ENCODE assay signal across 9 cellular contexts in the genomic region with DNA sequence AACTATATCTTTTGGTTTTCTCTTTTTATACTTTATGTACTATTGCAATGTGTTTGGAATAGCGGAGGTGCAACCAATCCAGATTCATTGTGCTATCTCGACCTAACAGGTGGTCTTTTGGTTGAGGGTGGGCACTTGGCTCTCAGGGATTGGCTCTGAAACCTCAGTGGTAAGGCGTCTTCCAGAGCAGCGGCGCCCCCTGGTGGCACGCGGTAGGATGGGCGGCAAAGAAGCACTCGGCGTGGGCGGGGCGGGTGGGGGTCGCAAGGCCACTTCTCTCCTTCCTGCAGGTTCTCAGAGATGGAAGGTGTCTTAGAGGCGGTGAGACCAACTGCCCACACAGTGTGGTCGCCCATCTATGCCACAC. TPM values are rescaled to one million over a fixed set of nuclear protein-coding genes. Genes with fewer than 3 reads are reported as not detected.
DNase-seq lines count a peak whose midpoint lies in the region; ATAC-seq and TF ChIP-seq lines count a peak whose summit lies in the region.
"Had no signal": no experiment of that assay in that cellular context is flagged by ENCODE, and none has a peak within 500 bp of the region (broad histone marks: within the 10 kb centered on the region; RNA-seq: fewer than 3 reads in every experiment).

No MANE protein-coding gene starts in this region.

- H3K27me3 ChIP-seq in Caco-2 (replicated peaks; ENCODE audit: control insufficient read depth, insufficient read depth, low read length) = no peaks in the 10 kb centered on the region
- no peaks in the 10 kb centered on the region for H3K27me3 ChIP-seq in KMS-11 (ENCODE audit: insufficient read depth, low read depth)
- H3K27me3 ChIP-seq in right atrium auricular region = no peaks in the 10 kb centered on the region

- DNase-seq in Caco-2 (peak; percentile 75 to 85), SW480 (ENCODE audit: low spot score) (peak; percentile 29), right atrium auricular region (ENCODE audit: low spot score) (no peak), retina (peak; percentile 72), mesenteric fat pad (ENCODE audit: low spot score) (no peak)
- DNase-seq in activated naive CD8-positive, alpha-beta T cell treated with anti-CD3 and anti-CD28 coated beads, Interleukin-2, amount 10 ng/mL, durations not matched to agents 7 days and 5 days = peak; percentile 86

- no peaks in the 10 kb centered on the region for H4K20me1 ChIP-seq in KMS-11 (ENCODE audit: insufficient read depth)

- peaks cover 34% of the 10 kb centered on the region for H3K4me1 Mint-ChIP-seq in Caco-2 (ENCODE audit: low read depth, unreplicated experiment)
- H3K4me1 Mint-ChIP-seq in activated naive CD8-positive, alpha-beta T cell treated with anti-CD3 and anti-CD28 coated beads, Interleukin-2, amount 10 ng/mL, durations not matched to agents 7 days and 5 days = peaks cover 28% of the 10 kb centered on the region

- H3K4me3 ChIP-seq in Caco-2 (ENCODE audit: low read depth, low read length) (peak overlapping the region; percentile 28), KMS-11 (IDR thresholded peaks at IDR 0.05; ENCODE audit: insufficient read depth, low read depth, low read length) (no peak overlapping the region), right atrium auricular region (peak overlapping the region; percentile 22 to 58)

- peak overlapping the region; percentile 84 for H2AFZ ChIP-seq in KMS-11 (ENCODE audit: low read depth)

- peak overlapping the region; percentile 75 for H3K4me3 Mint-ChIP-seq in Caco-2 (ENCODE audit: unreplicated experiment)
- peak overlapping the region; percentile 84 for H3K4me3 Mint-ChIP-seq in activated naive CD8-positive, alpha-beta T cell treated with anti-CD3 and anti-CD28 coated beads, Interleukin-2, amount 10 ng/mL, durations not matched to agents 7 days and 5 days

- H3K79me2 ChIP-seq in KMS-11 (ENCODE audit: insufficient read depth, low read depth) = no peaks in the 10 kb centered on the region

- peak; percentile 62 for ATAC-seq in GM21447 (IDR thresholded peaks at IDR 0.05; ENCODE audit: unreplicated experiment)
- peak; percentile 57 for ATAC-seq in activated naive CD8-positive, alpha-beta T cell treated with anti-CD3 and anti-CD28 coated beads, Interleukin-2, amount 10 ng/mL, durations not matched to agents 7 days and 5 days (ENCODE audit: low read depth)

- TF ChIP-seq CTCF in Caco-2 (IDR thresholded peaks at IDR 0.05; ENCODE audit: insufficient read depth in 1 of 2, low read depth in 1 of 2, low read length in 1 of 2, severe bottlenecking in 1 of 2, unreplicated experiment in 1 of 2) (peak; percentile 99), KMS-11 (conservative IDR thresholded peaks at IDR 0.05; ENCODE audit: low read depth, low read length) (0 out of 2 replicates have a peak, but pooled peaks have one; percentile 8), right atrium auricular region (IDR thresholded peaks at IDR 0.05) (peak; percentile 80 to 90)

- BruUV-seq in Caco-2 (replicated peaks; lab: Mats Ljungman, UMichigan) = no TSS peak

- H3K4me1 ChIP-seq in Caco-2 (peaks cover 34% of the 10 kb centered on the region), KMS-11 (ENCODE audit: low read depth, poor library complexity, severe bottlenecking) (no peaks in the 10 kb centered on the region), right atrium auricular region (peaks cover 0 to 8% of the 10 kb centered on the region in 2 donors)

- intact Hi-C loops in Caco-2 (cut with micrococcal nuclease; ENCODE audit: unreplicated experiment) = loop anchor here (1.0 to 10.0 kb wide), 7 partner anchors 39 to 1005 kb away; partner anchors contain the start of genes BCO2 and PTS

- H3K27ac ChIP-seq in KMS-11 (no peak overlapping the region), right atrium auricular region (peak overlapping the region in 1 of 2 donors; percentile 50)

- no peaks in the 10 kb centered on the region for H3K9me3 Mint-ChIP-seq in Caco-2 (ENCODE audit: unreplicated experiment)
- H3K9me3 Mint-ChIP-seq in activated naive CD8-positive, alpha-beta T cell treated with anti-CD3 and anti-CD28 coated beads, Interleukin-2, amount 10 ng/mL, durations not matched to agents 7 days and 5 days = no peaks in the 10 kb centered on the region

- no peaks in the 10 kb centered on the region for H3K36me3 Mint-ChIP-seq in Caco-2 (ENCODE audit: insufficient read depth, unreplicated experiment)
- no peaks in the 10 kb centered on the region for H3K36me3 Mint-ChIP-seq in activated naive CD8-positive, alpha-beta T cell treated with anti-CD3 and anti-CD28 coated beads, Interleukin-2, amount 10 ng/mL, durations not matched to agents 7 days and 5 days

- H3K27me3 Mint-ChIP-seq in Caco-2 (ENCODE audit: insufficient read depth, unreplicated experiment) = peaks cover 3% of the 10 kb centered on the region
- H3K27me3 Mint-ChIP-seq in activated naive CD8-positive, alpha-beta T cell treated with anti-CD3 and anti-CD28 coated beads, Interleukin-2, amount 10 ng/mL, durations not matched to agents 7 days and 5 days = peaks cover 10% of the 10 kb centered on the region

- no peaks in the 10 kb centered on the region for H3K9me3 ChIP-seq in Caco-2
- no peaks in the 10 kb centered on the region for H3K9me3 ChIP-seq in right atrium auricular region

- no peaks in the 10 kb centered on the region for H3K36me3 ChIP-seq in Caco-2 (ENCODE audit: control insufficient read depth, insufficient read depth, low read length)
- no peaks in the 10 kb centered on the region for H3K36me3 ChIP-seq in KMS-11 (ENCODE audit: insufficient read depth)
- no peaks in the 10 kb centered on the region for H3K36me3 ChIP-seq in right atrium auricular region

- H3K27ac Mint-ChIP-seq in Caco-2 (ENCODE audit: unreplicated experiment) = no peak overlapping the region
- peak overlapping the region; percentile 76 for H3K27ac Mint-ChIP-seq in activated naive CD8-positive, alpha-beta T cell treated with anti-CD3 and anti-CD28 coated beads, Interleukin-2, amount 10 ng/mL, durations not matched to agents 7 days and 5 days

- CTCF ChIA-PET in Caco-2 (lab: Charles Lee) = interaction anchor here (0.6 to 5.8 kb wide), 28 partner anchors 9 to 1010 kb away, joined by 3 to 139 read pairs (median 4); partner anchors contain the start of genes BCO2, PTS, SDHD and TIMM8B

- POLR2A ChIA-PET in Caco-2 (lab: Charles Lee) = interaction anchor here (0.7 kb wide), 1 partner anchor 9 kb away, joined by 6 read pairs; no protein-coding TSS in a partner anchor
- POLR2A ChIA-PET in activated naive CD8-positive, alpha-beta T cell treated with anti-CD3 and anti-CD28 coated beads, Interleukin-2, amount 10 ng/mL, durations not matched to agents 7 days and 5 days (lab: Charles Lee) = interaction anchor here (0.7 to 1.4 kb wide), 5 partner anchors 54 to 403 kb away, joined by 3 to 7 read pairs (median 5); partner anchors contain the start of gene PTS

- H3K4me2 ChIP-seq in KMS-11 = peak overlapping the region; percentile 62; the same call in 1 of the 2 replicates

- no peak overlapping the region for H3K9ac ChIP-seq in KMS-11

RNA-seq across cellular contexts. Expression of gene PLET1, which starts 19.2 kb away (rescaled TPM):
- not detected in 2 replicates for total RNA-seq in Caco-2 (2022)
- total RNA-seq in activated naive CD8-positive, alpha-beta T cell treated with anti-CD3 and anti-CD28 coated beads, Interleukin-2, amount 10 ng/mL, durations not matched to agents 7 days and 5 days = not detected
- not detected for total RNA-seq in right atrium auricular region
- total RNA-seq in mesenteric fat pad = not detected
- total RNA-seq: glomerular endothelial cell had no signal

RNA-seq across cellular contexts. Expression of gene PTS, which starts 53.7 kb away (rescaled TPM):
- total RNA-seq in Caco-2 (2022) (78.0 and 79.5 TPM in 2 replicates), right atrium auricular region (10 to 100 TPM; 18.1 to 19.5 TPM), mesenteric fat pad (34.6 TPM)
- 10 to 100 TPM; 20.9 to 24.2 TPM for total RNA-seq in activated naive CD8-positive, alpha-beta T cell treated with anti-CD3 and anti-CD28 coated beads, Interleukin-2, amount 10 ng/mL, durations not matched to agents 7 days and 5 days

Comparison
In these comparisons a context has a peak if more than half of its experiments do, and no peak if none do; other contexts are left out.
1. DNase-seq: peak in Caco-2 (2 of 2), SW480 (single experiment), activated naive CD8-positive, alpha-beta T cell treated with anti-CD3 and anti-CD28 coated beads, Interleukin-2, amount 10 ng/mL, durations not matched to agents 7 days and 5 days (single experiment) and retina (single experiment); none in right atrium auricular region (single experiment) and mesenteric fat pad (single experiment).
2. CTCF ChIP-seq: peak in every context shown above with its lines; median percentile 99 in Caco-2; 85 in right atrium auricular region; 8 in KMS-11.